Comparison of ENCODE assay signal across 4 cellular contexts in genomic region chr16:18387767-18388166, GRCh38. TPM values are rescaled to one million over a fixed set of nuclear protein-coding genes. Genes with fewer than 3 reads are reported as not detected.
"Had no signal": no experiment of that assay in that cellular context is flagged by ENCODE, and none has a peak within 500 bp of the region (broad histone marks: within the 10 kb centered on the region; RNA-seq: fewer than 3 reads in every experiment).

No MANE protein-coding gene starts in this region.

RNA-seq across cellular contexts. Expression of gene NPIPA8, which starts 51.2 kb away (rescaled TPM):
- total RNA-seq: PC-3, Right ventricle myocardium superior, RPMI7951, SJSA1 had no signal
